ENCODE assay signal across 25 cellular contexts in genomic region chr6:40631760-40632159, GRCh38. TPM values are rescaled to one million over a fixed set of nuclear protein-coding genes. Genes with fewer than 3 reads are reported as not detected.
DNase-seq lines count a peak whose midpoint lies in the region; ATAC-seq and TF ChIP-seq lines count a peak whose summit lies in the region.
"Had no signal": no experiment of that assay in that cellular context is flagged by ENCODE, and none has a peak within 500 bp of the region (broad histone marks: within the 10 kb centered on the region; RNA-seq: fewer than 3 reads in every experiment).

No MANE protein-coding gene starts in this region.

- CTCF ChIA-PET in SK-N-SH (lab: Yijun Ruan, JAX) = interaction anchor here (0.9 to 3.1 kb wide), 3 partner anchors 44 to 196 kb away, joined by 3 to 16 read pairs (median 3); partner anchors contain the start of gene LRFN2

- TF ChIP-seq RAD21 in SK-N-SH (IDR thresholded peaks at IDR 0.05; ENCODE audit: low read length) = peak; percentile 45

- H3K9ac ChIP-seq in SK-N-SH (no peak overlapping the region), neural progenitor cell (no peak overlapping the region)

- DNase-seq in COR-L47 (lab: John Stamatoyannopoulos, UW) (peak; percentile 82), NCI-H2081 treated with DMSO at 0.1 percent for 48 hours (lab: John Stamatoyannopoulos, UW) (peak; percentile 12), SK-N-SH (peak; percentile 70), neural progenitor cell (ENCODE audit: low spot score) (peak; percentile 15), glomerular visceral epithelial cell (ENCODE audit: extremely low spot score) (no peak), DMS79 treated with DMSO at 0.1 percent for 48 hours (lab: John Stamatoyannopoulos, UW) (no peak)
- DNase-seq in activated CD8-positive, alpha-beta memory T cell treated with anti-CD3 and anti-CD28 coated beads, Interleukin-2, amount 50 U/mL, for 48 hours = no peak
- DNase-seq: activated B cell treated with CpG ODN at 0.5 μM for 24 hours; activated CD4-positive, alpha-beta T cell treated with anti-CD3 and anti-CD28 coated beads, Interleukin-2, amount 50 U/mL, for 48 hours; activated CD8-positive, alpha-beta memory T cell treated with anti-CD3 and anti-CD28 coated beads, Interleukin-2, amount 50 U/mL, for 4 hours; cortex of kidney; esophagus squamous epithelium; gastrocnemius medialis; H9; islet precursor cell; Kasumi-1; NCI-H774; T-helper 9 cell; trophoblast cell had no signal

- TF ChIP-seq CTCF in SK-N-SH (IDR thresholded peaks at IDR 0.05) = no peak
- no peak for TF ChIP-seq CTCF in neural progenitor cell (IDR thresholded peaks at IDR 0.05)

- H3K9me3 ChIP-seq in SK-N-SH = no peaks in the 10 kb centered on the region
- no peaks in the 10 kb centered on the region for H3K9me3 ChIP-seq in neural progenitor cell (ENCODE audit: low read depth)
- H3K9me3 ChIP-seq: esophagus squamous epithelium, gastrocnemius medialis, prostate gland had no signal

- no peak for ATAC-seq in GM21526 (IDR thresholded peaks at IDR 0.05; ENCODE audit: low FRiP score, unreplicated experiment)
- ATAC-seq: activated naive CD4-positive, alpha-beta T cell treated with anti-CD3 and anti-CD28 coated beads, Interleukin-2, amount 50 U/mL, for 72 hours; activated T-helper 17 cell treated with anti-CD3 and anti-CD28 coated beads, Interleukin-2, amount 50 U/mL, for 72 hours; gastrocnemius medialis had no signal

- peak overlapping the region in 1 of 2 experiments; percentile 97; a peak in 2 of 4 replicates for H3K27ac ChIP-seq in SK-N-SH (ENCODE audit: low read depth in 2 of 2, low read length in 1 of 2)
- H3K27ac ChIP-seq in neural progenitor cell = no peak overlapping the region
- H3K27ac ChIP-seq: esophagus squamous epithelium, gastrocnemius medialis, prostate gland had no signal

- H3K27me3 ChIP-seq in SK-N-SH (ENCODE audit: insufficient read depth) (no peaks in the 10 kb centered on the region), neural progenitor cell (no peaks in the 10 kb centered on the region)
- H3K27me3 ChIP-seq: gastrocnemius medialis had no signal

- H3F3A ChIP-seq in SK-N-SH (replicated peaks; ENCODE audit: insufficient read depth) (no peaks in the 10 kb centered on the region), neural progenitor cell (ENCODE audit: low read depth) (no peaks in the 10 kb centered on the region)

- H3K4me3 Mint-ChIP-seq in neural progenitor cell = no peak overlapping the region
- H3K4me3 Mint-ChIP-seq: activated B cell treated with CpG ODN at 0.5 μM for 24 hours; activated T-helper 17 cell treated with anti-CD3 and anti-CD28 coated beads, Interleukin-2, amount 50 U/mL, for 72 hours; H9 had no signal

- POLR2A ChIA-PET in SK-N-SH (lab: Yijun Ruan, JAX) = no interaction called here

- H3K79me2 ChIP-seq in SK-N-SH (ENCODE audit: insufficient read depth) (no peaks in the 10 kb centered on the region), neural progenitor cell (ENCODE audit: low read depth) (no peaks in the 10 kb centered on the region)

- peak in 1 of 2 experiments; percentile 80; a peak in 2 of 4 replicates for TF ChIP-seq EP300 in SK-N-SH (IDR thresholded peaks at IDR 0.05; ENCODE audit: borderline replicate concordance in 1 of 2, low read depth in 1 of 2, low read length in 1 of 2)

- no peaks in the 10 kb centered on the region for H4K20me1 ChIP-seq in SK-N-SH (ENCODE audit: insufficient read depth)
- no peaks in the 10 kb centered on the region for H4K20me1 ChIP-seq in neural progenitor cell (ENCODE audit: low read depth)

- H3K27me3 Mint-ChIP-seq in neural progenitor cell (ENCODE audit: insufficient read depth, low read depth) = peaks cover 11% of the 10 kb centered on the region
- H3K27me3 Mint-ChIP-seq: activated B cell treated with CpG ODN at 0.5 μM for 24 hours had no signal

- 31% methylated on average over 7 of the region's 7 CpGs for WGBS in SK-N-SH (ENCODE audit: low lambda C conversion rate)

- no peaks in the 10 kb centered on the region for H3K9me2 ChIP-seq in SK-N-SH

- H3K27ac Mint-ChIP-seq in neural progenitor cell = peak overlapping the region; percentile 62
- H3K27ac Mint-ChIP-seq: activated B cell treated with CpG ODN at 0.5 μM for 24 hours; activated T-helper 17 cell treated with anti-CD3 and anti-CD28 coated beads, Interleukin-2, amount 50 U/mL, for 72 hours; H9 had no signal

- H3K36me3 ChIP-seq in SK-N-SH (replicated peaks in 1 of 2; ENCODE audit: control insufficient read depth in 1 of 2, insufficient read depth in 2 of 2, low read length in 1 of 2) (no peaks in the 10 kb centered on the region), neural progenitor cell (no peaks in the 10 kb centered on the region)
- H3K36me3 ChIP-seq: esophagus squamous epithelium, gastrocnemius medialis, prostate gland had no signal

- H3K4me1 Mint-ChIP-seq in neural progenitor cell = peaks cover 21% of the 10 kb centered on the region
- H3K4me1 Mint-ChIP-seq: activated B cell treated with CpG ODN at 0.5 μM for 24 hours; activated T-helper 17 cell treated with anti-CD3 and anti-CD28 coated beads, Interleukin-2, amount 50 U/mL, for 72 hours had no signal

- H3K36me3 Mint-ChIP-seq in neural progenitor cell = no peaks in the 10 kb centered on the region

- H3K4me3 ChIP-seq in SK-N-SH (ENCODE audit: low read depth in 2 of 2, low read length in 1 of 2) = no peak overlapping the region
- H3K4me3 ChIP-seq in neural progenitor cell = no peak overlapping the region
- H3K4me3 ChIP-seq: esophagus squamous epithelium, gastrocnemius medialis, prostate gland had no signal

- no peak overlapping the region for H3K4me2 ChIP-seq in SK-N-SH
- H3K4me2 ChIP-seq in neural progenitor cell = no peak overlapping the region

- no peak overlapping the region for H2AFZ ChIP-seq in SK-N-SH (ENCODE audit: low read depth)
- H2AFZ ChIP-seq in neural progenitor cell (replicated peaks) = no peak overlapping the region

- peaks cover 2% of the 10 kb centered on the region for H3K9me3 Mint-ChIP-seq in neural progenitor cell
- H3K9me3 Mint-ChIP-seq: activated B cell treated with CpG ODN at 0.5 μM for 24 hours; activated T-helper 17 cell treated with anti-CD3 and anti-CD28 coated beads, Interleukin-2, amount 50 U/mL, for 72 hours had no signal

- H3K4me1 ChIP-seq in SK-N-SH (ENCODE audit: control insufficient read depth in 1 of 2, insufficient read depth in 2 of 2, low read depth in 1 of 2, low read length in 1 of 2) (peaks cover 0 to 67% of the 10 kb centered on the region in 2 experiments; a peak in 2 of 4 replicates), neural progenitor cell (peaks cover 8% of the 10 kb centered on the region)
- H3K4me1 ChIP-seq: esophagus squamous epithelium, gastrocnemius medialis, prostate gland had no signal

TF ChIP-seq in SK-N-SH, 30 proteins besides CTCF, POLR2A, EP300 and RAD21:
- TF ChIP-seq REST (IDR thresholded peaks at IDR 0.05; ENCODE audit: low read depth, low read length) = no peak
- TF ChIP-seq RCOR1 (IDR thresholded peaks at IDR 0.05; ENCODE audit: low read length) = peak; percentile 82
- peak; percentile 89 for TF ChIP-seq GATA2 (CRISPR knock-in tag; IDR thresholded peaks at IDR 0.05)
- TF ChIP-seq TCF12 (IDR thresholded peaks at IDR 0.05) = peak; percentile 42
- TF ChIP-seq NFIC (IDR thresholded peaks at IDR 0.05; ENCODE audit: borderline replicate concordance) = peak; percentile 25; the same call in 1 of the 2 replicates
- TF ChIP-seq SMC3 (IDR thresholded peaks at IDR 0.05; ENCODE audit: low read depth, low read length) = no peak; the same call in 1 of the 2 replicates
- TF ChIP-seq CHD2 (IDR thresholded peaks at IDR 0.05; ENCODE audit: low read length, partially characterized antibody) = peak; percentile 63
- TF ChIP-seq MXI1 (IDR thresholded peaks at IDR 0.05; ENCODE audit: low read depth, low read length) = peak; percentile 63; the same call in 1 of the 2 replicates
- TF ChIP-seq FOXJ3 (CRISPR knock-in tag; IDR thresholded peaks at IDR 0.05) = peak; percentile 64; the same call in 1 of the 2 replicates

RNA-seq across cellular contexts. Expression of gene LRFN2, which starts 44.6 kb away (rescaled TPM):
- 0.02 and 0.13 TPM in 2 replicates for polyA plus RNA-seq in SK-N-SH (2012; rRNA removed)
- 0.05 and 0.18 TPM in 2 replicates for polyA plus RNA-seq in SK-N-SH (2012; cell fraction: cytosol; rRNA removed)
- 0.06 and 0.15 TPM in 2 replicates for polyA plus RNA-seq in SK-N-SH (2012; cell fraction: nucleus; rRNA removed)
- 0.40 TPM in 1 of 2 replicates, not detected in the other for total RNA-seq in neural progenitor cell (ENCODE audit: low replicate concordance)
- total RNA-seq: activated B cell treated with CpG ODN at 0.5 μM for 24 hours; activated naive CD4-positive, alpha-beta T cell treated with anti-CD3 and anti-CD28 coated beads, Interleukin-2, amount 50 U/mL, for 72 hours; gastrocnemius medialis; skeletal muscle tissue had no signal
- polyA plus RNA-seq: BJ had no signal

Comparison
In these comparisons a context has a peak if more than half of its experiments do, and no peak if none do; other contexts are left out.
1. DNase-seq: peak in COR-L47 (single experiment), NCI-H2081 treated with DMSO at 0.1 percent for 48 hours (single experiment), SK-N-SH (single experiment) and neural progenitor cell (single experiment); none in activated CD8-positive, alpha-beta memory T cell treated with anti-CD3 and anti-CD28 coated beads, Interleukin-2, amount 50 U/mL, for 48 hours (single experiment), glomerular visceral epithelial cell (single experiment) and DMS79 treated with DMSO at 0.1 percent for 48 hours (single experiment).